ENCODE assay signal across 8 cellular contexts in genomic region chr5:149272781-149273180, GRCh38. TPM values are rescaled to one million over a fixed set of nuclear protein-coding genes. Genes with fewer than 3 reads are reported as not detected.
A peak's percentile ranks its signal among the peaks of the same experiment; 100 is the strongest.
DNase-seq lines count a peak whose midpoint lies in the region; ATAC-seq and TF ChIP-seq lines count a peak whose summit lies in the region.
"Not testable (repeated sequence)": the region's sequence is repeated elsewhere in the genome, so short reads cannot be mapped to it uniquely, and the experiment has no call there.

No MANE protein-coding gene starts in this region.

- in situ Hi-C loops in Panc1 (cut with HindIII; ENCODE audit: low pct_unique_long_range_greater_than_20kb, low sequenced_read_pairs): loop anchor here (25.0 kb wide), 1 partner anchor 135 kb away; the partner anchor contains the start of gene ABLIM3
- in situ Hi-C loops in astrocyte of the spinal cord (cut with HindIII; ENCODE audit: low sequenced_read_pairs): not testable (repeated sequence)

- H3K4me1 ChIP-seq in ES-I3 (ENCODE audit: insufficient read depth, low read length): not testable (repeated sequence)
- peaks cover 10% of the 10 kb centered on the region; the same call in 1 of the 2 replicates for H3K4me1 ChIP-seq in Panc1 (ENCODE audit: control insufficient read depth, insufficient read depth, low read length)
- peaks cover 9 to 52% (median 17%) of the 10 kb centered on the region in 3 donors for H3K4me1 ChIP-seq in esophagus squamous epithelium
- peaks cover 19 to 25% (median 22%) of the 10 kb centered on the region in 3 donors for H3K4me1 ChIP-seq in skeletal muscle tissue (ENCODE audit: control insufficient read depth in 3 of 3, insufficient read depth in 3 of 3, low read length in 3 of 3)
- H3K4me1 ChIP-seq in vagina: peaks cover 18% of the 10 kb centered on the region

- H3K4me3 ChIP-seq in Panc1 (ENCODE audit: low read depth in 2 of 2, low read length in 2 of 2): peak overlapping the region; percentile 54 to 83
- H3K4me3 ChIP-seq in astrocyte of the spinal cord (ENCODE audit: low read depth, low read length): peak overlapping the region; percentile 62
- peak overlapping the region; percentile 56 to 90 (median 74) for H3K4me3 ChIP-seq in esophagus squamous epithelium
- H3K4me3 ChIP-seq in iPS-18c (ENCODE audit: insufficient read depth, low read depth, low read length): peak overlapping the region; percentile 73; the same call in 1 of the 2 replicates
- peak overlapping the region; percentile 81 to 85 (median 83) for H3K4me3 ChIP-seq in skeletal muscle tissue (ENCODE audit: low read length in 3 of 3)
- H3K4me3 ChIP-seq in vagina: peak overlapping the region; percentile 67

- H3K27ac Mint-ChIP-seq in nephron progenitor cell: not testable (repeated sequence)

- H3K9me3 Mint-ChIP-seq in nephron progenitor cell: peaks cover 14% of the 10 kb centered on the region

- not testable (repeated sequence) for H3K9me3 ChIP-seq in ES-I3 (ENCODE audit: control insufficient read depth, insufficient read depth, low read length); Panc1 (ENCODE audit: control insufficient read depth, insufficient read depth, low read depth, low read length); iPS-18c (ENCODE audit: control insufficient read depth, insufficient read depth, low read length); skeletal muscle tissue (ENCODE audit: control insufficient read depth in 3 of 3, low read length in 3 of 3); vagina
- H3K9me3 ChIP-seq in esophagus squamous epithelium: peaks cover 0 to 14% (median 0%) of the 10 kb centered on the region in 3 donors

- CTCF ChIA-PET in Panc1 (lab: Charles Lee): not testable (repeated sequence)

- H3K36me3 ChIP-seq in ES-I3 (ENCODE audit: insufficient read depth, low read length); Panc1 (ENCODE audit: control insufficient read depth, insufficient read depth, low read length); esophagus squamous epithelium; skeletal muscle tissue (ENCODE audit: control insufficient read depth in 3 of 3, insufficient read depth in 3 of 3, low read length in 3 of 3); vagina: not testable (repeated sequence)

- 44 to 48% methylated on average over 5 to 7 of the region's 16 CpGs for WGBS in esophagus squamous epithelium, 2 donors

- H3K36me3 Mint-ChIP-seq in nephron progenitor cell (ENCODE audit: low read depth): not testable (repeated sequence)

- BruUV-seq in Panc1 (replicated peaks; lab: Mats Ljungman, UMichigan): TSS peak; percentile 61

- peak overlapping the region; percentile 90 for H3K4me3 Mint-ChIP-seq in nephron progenitor cell

- H3K4me1 Mint-ChIP-seq in nephron progenitor cell: peaks cover 21% of the 10 kb centered on the region

- TF ChIP-seq CTCF in Panc1 (IDR thresholded peaks at IDR 0.05); astrocyte of the spinal cord (IDR thresholded peaks at IDR 0.05; ENCODE audit: low read depth, low read length); esophagus squamous epithelium (IDR thresholded peaks at IDR 0.05); nephron progenitor cell (IDR thresholded peaks at IDR 0.05); vagina (IDR thresholded peaks at IDR 0.05): not testable (repeated sequence)

- DNase-seq in Panc1 (ENCODE audit: low read depth, low spot score); astrocyte of the spinal cord (ENCODE audit: low read depth, low spot score); esophagus squamous epithelium (lab: John Stamatoyannopoulos, UW); nephron progenitor cell; vagina (ENCODE audit: extremely low spot score in 2 of 2): not testable (repeated sequence)

- intact Hi-C loops in Panc1 (cut with micrococcal nuclease; ENCODE audit: unreplicated experiment): loop anchor here (5.0 kb wide), 1 partner anchor 290 kb away; no protein-coding TSS in a partner anchor
- intact Hi-C loops in esophagus squamous epithelium (cut with DNase I); vagina (cut with DNase I): not testable (repeated sequence)

- POLR2A ChIA-PET in Panc1 (lab: Charles Lee): not testable (repeated sequence)

- ATAC-seq in Panc1: not testable (repeated sequence)

- H3K9ac ChIP-seq in ES-I3 (ENCODE audit: low read depth, low read length): peak overlapping the region; percentile 86; the same call in 1 of the 2 replicates
- H3K9ac ChIP-seq in skeletal muscle tissue (ENCODE audit: low read depth in 1 of 3, low read length in 3 of 3): peak overlapping the region; percentile 82 to 94 (median 90)

- not testable (repeated sequence) for H3K27me3 ChIP-seq in Panc1 (ENCODE audit: control insufficient read depth, insufficient read depth, low read length); esophagus squamous epithelium; skeletal muscle tissue (ENCODE audit: control insufficient read depth in 3 of 3, insufficient read depth in 3 of 3, low read length in 3 of 3); vagina

- H3K27ac ChIP-seq in Panc1 (ENCODE audit: low read length): peak overlapping the region; percentile 25
- H3K27ac ChIP-seq in esophagus squamous epithelium: peak overlapping the region; percentile 74 to 90 (median 83)
- H3K27ac ChIP-seq in skeletal muscle tissue (ENCODE audit: low read depth, low read length): peak overlapping the region; percentile 90
- H3K27ac ChIP-seq in vagina: peak overlapping the region; percentile 79

- H3K27me3 Mint-ChIP-seq in nephron progenitor cell (ENCODE audit: low read depth, poor library complexity): peaks cover 52% of the 10 kb centered on the region

- not testable (repeated sequence) for TF ChIP-seq POLR2A in esophagus squamous epithelium (IDR thresholded peaks at IDR 0.05); vagina (IDR thresholded peaks at IDR 0.05)

RNA-seq across cellular contexts. Expression of gene AFAP1L1, which starts 1.1 kb away (rescaled TPM):
- total RNA-seq in Panc1 (2021; ENCODE audit: unreplicated experiment) (15.2 TPM), esophagus squamous epithelium (10 to 100 TPM in 2 of 4 donors, 1 to 10 TPM in 2; 2.8 to 14.5 (median 8.7) TPM), skeletal muscle tissue (75.7 TPM), vagina (14.7 TPM)
- polyA plus RNA-seq in Panc1 (2012; ENCODE audit: insufficient read length): 20.0 TPM

Comparison
In these comparisons a context has a peak if more than half of its experiments do, and no peak if none do; other contexts are left out.
1. H3K27ac ChIP-seq: peak in every context shown above with its lines; median percentile 90 in skeletal muscle tissue; 83 in esophagus squamous epithelium; 79 in vagina; 25 in Panc1.